Comparison of ENCODE assay signal across 15 cellular contexts in the genomic region with DNA sequence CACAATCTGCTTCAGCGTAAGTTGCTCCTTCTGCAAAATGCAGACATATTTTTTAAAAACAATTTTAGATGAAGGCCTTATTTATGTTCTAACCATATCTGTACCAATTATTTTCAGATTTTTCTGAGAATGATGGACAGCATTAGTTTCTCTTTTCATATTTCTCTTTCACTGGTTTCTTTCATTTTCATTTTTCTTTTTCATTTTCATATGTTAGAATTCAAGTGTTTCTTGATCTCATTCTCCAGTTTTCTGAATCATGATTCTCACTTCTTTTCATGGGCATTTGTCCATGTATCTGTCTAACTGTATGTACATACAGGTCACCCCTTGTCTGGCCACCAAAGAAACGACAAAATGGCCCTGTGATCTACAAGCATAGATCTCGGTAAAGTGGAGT.
"Had no signal": no experiment of that assay in that cellular context is flagged by ENCODE, and none has a peak within 500 bp of the region (broad histone marks: within the 10 kb centered on the region; RNA-seq: fewer than 3 reads in every experiment).

No MANE protein-coding gene starts in this region.

- H3K4me3 Mint-ChIP-seq: activated CD4-positive, alpha-beta memory T cell treated with anti-CD3 and anti-CD28 coated beads, Interleukin-2, amount 10 ng/mL, durations not matched to agents 7 days and 5 days; activated CD4-positive, alpha-beta T cell treated with anti-CD3 and anti-CD28 coated beads for 36 hours; activated CD8-positive, alpha-beta memory T cell treated with anti-CD3 and anti-CD28 coated beads, Interleukin-2, amount 10 ng/mL, durations not matched to agents 7 days and 5 days; activated naive CD8-positive, alpha-beta T cell; neural progenitor cell; WTC11 had no signal

- H3K4me1 ChIP-seq: heart left ventricle, left ventricle myocardium inferior, tibial nerve, uterus had no signal

- H3K4me1 Mint-ChIP-seq: activated CD4-positive, alpha-beta memory T cell treated with anti-CD3 and anti-CD28 coated beads, Interleukin-2, amount 10 ng/mL, durations not matched to agents 7 days and 5 days; activated CD4-positive, alpha-beta T cell treated with anti-CD3 and anti-CD28 coated beads for 36 hours had no signal

- DNase-seq: activated CD4-positive, alpha-beta memory T cell treated with anti-CD3 and anti-CD28 coated beads, Interleukin-2, amount 10 ng/mL, durations not matched to agents 7 days and 5 days; activated CD4-positive, alpha-beta T cell treated with anti-CD3 and anti-CD28 coated beads for 36 hours; activated CD8-positive, alpha-beta memory T cell treated with anti-CD3 and anti-CD28 coated beads, Interleukin-2, amount 10 ng/mL, durations not matched to agents 7 days and 5 days; cerebellar nuclear complex; effector CD4-positive, alpha-beta T cell; heart left ventricle; kidney glomerular epithelial cell; left ventricle myocardium inferior; stimulated activated naive CD4-positive, alpha-beta T cell; uterus had no signal

- ATAC-seq: activated CD4-positive, alpha-beta T cell treated with anti-CD3 and anti-CD28 coated beads for 36 hours; activated CD8-positive, alpha-beta memory T cell treated with anti-CD3 and anti-CD28 coated beads, Interleukin-2, amount 10 ng/mL, durations not matched to agents 7 days and 5 days; heart left ventricle; WTC11 had no signal

- H3K27me3 Mint-ChIP-seq: activated CD4-positive, alpha-beta memory T cell treated with anti-CD3 and anti-CD28 coated beads, Interleukin-2, amount 10 ng/mL, durations not matched to agents 7 days and 5 days; activated CD4-positive, alpha-beta T cell treated with anti-CD3 and anti-CD28 coated beads for 36 hours; activated CD8-positive, alpha-beta memory T cell treated with anti-CD3 and anti-CD28 coated beads, Interleukin-2, amount 10 ng/mL, durations not matched to agents 7 days and 5 days; activated naive CD8-positive, alpha-beta T cell; progenitor cell of endocrine pancreas had no signal

- H3K4me2 ChIP-seq: neural progenitor cell had no signal

- H3K27me3 ChIP-seq: heart left ventricle, neural progenitor cell, tibial nerve, uterus had no signal

- H3K9me3 Mint-ChIP-seq: neural progenitor cell, WTC11 had no signal

- H2AFZ ChIP-seq: neural progenitor cell had no signal

- H3K27ac Mint-ChIP-seq: activated CD4-positive, alpha-beta memory T cell treated with anti-CD3 and anti-CD28 coated beads, Interleukin-2, amount 10 ng/mL, durations not matched to agents 7 days and 5 days; activated CD4-positive, alpha-beta T cell treated with anti-CD3 and anti-CD28 coated beads for 36 hours; activated CD8-positive, alpha-beta memory T cell treated with anti-CD3 and anti-CD28 coated beads, Interleukin-2, amount 10 ng/mL, durations not matched to agents 7 days and 5 days; activated naive CD8-positive, alpha-beta T cell; neural progenitor cell; progenitor cell of endocrine pancreas; WTC11 had no signal

- H3K9ac ChIP-seq: neural progenitor cell had no signal

- H3K9me3 ChIP-seq: heart left ventricle, left ventricle myocardium inferior, tibial nerve, uterus had no signal

- H3K27ac ChIP-seq: heart left ventricle, left ventricle myocardium inferior, neural progenitor cell, tibial nerve, uterus had no signal

- H3K36me3 ChIP-seq: left ventricle myocardium inferior, neural progenitor cell, uterus had no signal

- H3K36me3 Mint-ChIP-seq: activated CD8-positive, alpha-beta memory T cell treated with anti-CD3 and anti-CD28 coated beads, Interleukin-2, amount 10 ng/mL, durations not matched to agents 7 days and 5 days; activated naive CD8-positive, alpha-beta T cell; neural progenitor cell; WTC11 had no signal

- H3K4me3 ChIP-seq: heart left ventricle, left ventricle myocardium inferior, neural progenitor cell, tibial nerve, uterus had no signal
